7 cellular contexts compared by ENCODE assay signal in the genomic region with DNA sequence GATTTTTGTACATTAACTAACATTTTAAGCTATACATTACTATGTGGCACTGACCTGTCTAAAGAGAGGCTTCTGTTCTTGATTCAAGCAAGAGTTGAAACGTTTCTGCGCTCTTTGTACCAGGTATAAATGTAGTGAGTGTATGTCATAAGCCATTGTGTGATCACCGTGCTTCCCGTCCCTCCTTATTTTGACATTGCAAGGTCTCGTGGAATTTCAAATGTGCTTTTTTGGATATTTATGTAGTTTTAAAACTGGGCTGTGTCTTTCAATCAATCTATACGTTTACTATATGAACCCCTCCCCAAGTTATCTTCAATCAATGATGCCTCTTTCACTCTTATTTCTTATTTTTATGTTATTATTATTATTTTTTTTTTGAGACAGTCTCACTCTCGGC.
A peak's percentile ranks its signal among the peaks of the same experiment; 100 is the strongest.
DNase-seq lines count a peak whose midpoint lies in the region; ATAC-seq and TF ChIP-seq lines count a peak whose summit lies in the region.

A gene with protein sequence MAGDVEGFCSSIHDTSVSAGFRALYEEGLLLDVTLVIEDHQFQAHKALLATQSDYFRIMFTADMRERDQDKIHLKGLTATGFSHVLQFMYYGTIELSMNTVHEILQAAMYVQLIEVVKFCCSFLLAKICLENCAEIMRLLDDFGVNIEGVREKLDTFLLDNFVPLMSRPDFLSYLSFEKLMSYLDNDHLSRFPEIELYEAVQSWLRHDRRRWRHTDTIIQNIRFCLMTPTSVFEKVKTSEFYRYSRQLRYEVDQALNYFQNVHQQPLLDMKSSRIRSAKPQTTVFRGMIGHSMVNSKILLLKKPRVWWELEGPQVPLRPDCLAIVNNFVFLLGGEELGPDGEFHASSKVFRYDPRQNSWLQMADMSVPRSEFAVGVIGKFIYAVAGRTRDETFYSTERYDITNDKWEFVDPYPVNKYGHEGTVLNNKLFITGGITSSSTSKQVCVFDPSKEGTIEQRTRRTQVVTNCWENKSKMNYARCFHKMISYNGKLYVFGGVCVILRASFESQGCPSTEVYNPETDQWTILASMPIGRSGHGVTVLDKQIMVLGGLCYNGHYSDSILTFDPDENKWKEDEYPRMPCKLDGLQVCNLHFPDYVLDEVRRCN (minus strand): TSS at position 101 of the 400 bp plus-strand sequence. CDS start 20,493 bp downstream, outside the sequence.

- peak within 1 kb of the TSS; percentile 91 for H3K27ac Mint-ChIP-seq in activated naive CD8-positive, alpha-beta T cell

- peak within 1 kb of the TSS; percentile 88 for H3K4me3 Mint-ChIP-seq in activated naive CD8-positive, alpha-beta T cell

- H3K36me3 Mint-ChIP-seq in activated naive CD8-positive, alpha-beta T cell = no peaks in the 10 kb centered on the region

- H3K4me1 Mint-ChIP-seq in activated naive CD8-positive, alpha-beta T cell (ENCODE audit: low read depth) = peaks cover 10% of the 10 kb centered on the region

- H3K4me3 ChIP-seq in HUES6 (ENCODE audit: low read depth, low read length) (peak within 1 kb of the TSS; percentile 62), iPS-20b (ENCODE audit: low read length) (peak within 1 kb of the TSS; percentile 74), stomach smooth muscle (ENCODE audit: low read length in 2 of 2) (peak within 1 kb of the TSS; percentile 28 to 79)

- H3K36me3 ChIP-seq in HUES6 (ENCODE audit: control insufficient read depth, insufficient read depth, low read length) (no peaks in the 10 kb centered on the region), iPS-20b (ENCODE audit: insufficient read depth, low read depth, low read length) (no peaks in the 10 kb centered on the region), stomach smooth muscle (ENCODE audit: control insufficient read depth in 2 of 2, insufficient read depth in 2 of 2, low read length in 2 of 2) (no peaks in the 10 kb centered on the region)

- H3K9me3 Mint-ChIP-seq in activated naive CD8-positive, alpha-beta T cell (ENCODE audit: low read depth) = no peaks in the 10 kb centered on the region

- no peak for TF ChIP-seq POLR2A in GM18505 (IDR thresholded peaks at IDR 0.05; ENCODE audit: borderline replicate concordance, extremely low read depth, insufficient read depth, insufficient read length)

- H3K4me1 ChIP-seq in HUES6 (ENCODE audit: control insufficient read depth, insufficient read depth, low read length) (peaks cover 7% of the 10 kb centered on the region; the same call in 1 of the 2 replicates), iPS-20b (ENCODE audit: insufficient read depth, low read length) (no peaks in the 10 kb centered on the region), stomach smooth muscle (ENCODE audit: control insufficient read depth, insufficient read depth, low read length) (peaks cover 2% of the 10 kb centered on the region)

- H3K27me3 ChIP-seq in HUES6 (ENCODE audit: control insufficient read depth, insufficient read depth, low read length) (peaks cover 55% of the 10 kb centered on the region), iPS-20b (ENCODE audit: insufficient read depth, low read length) (peaks cover 57% of the 10 kb centered on the region), stomach smooth muscle (ENCODE audit: control insufficient read depth in 1 of 2, insufficient read depth in 2 of 2, low read length in 2 of 2) (peaks cover 0 to 4% of the 10 kb centered on the region in 2 donors)

- H3K27me3 Mint-ChIP-seq in activated naive CD8-positive, alpha-beta T cell = no peaks in the 10 kb centered on the region

- DNase-seq in DMS53 treated with DMSO at 0.1 percent for 48 hours (lab: John Stamatoyannopoulos, UW; ENCODE audit: unreplicated experiment) (no peak), pons (ENCODE audit: low spot score) (no peak)

- H3K27ac ChIP-seq in HUES6 (ENCODE audit: low read depth, low read length) (peak within 1 kb of the TSS; percentile 83), iPS-20b (ENCODE audit: low read length) (no peak within 1 kb of the TSS), stomach smooth muscle (ENCODE audit: low read length) (peak within 1 kb of the TSS; percentile 90)

- H3K9me3 ChIP-seq in HUES6 (ENCODE audit: control insufficient read depth, insufficient read depth, low read depth, low read length) (no peaks in the 10 kb centered on the region), iPS-20b (ENCODE audit: insufficient read depth, low read depth, low read length) (no peaks in the 10 kb centered on the region), stomach smooth muscle (ENCODE audit: control insufficient read depth in 2 of 2, low read length in 2 of 2) (no peaks in the 10 kb centered on the region)

- H3K9ac ChIP-seq in HUES6 (ENCODE audit: low read length) (peak within 1 kb of the TSS; percentile 99), iPS-20b (ENCODE audit: low read depth, low read length) (peak within 1 kb of the TSS; percentile 79; the same call in 1 of the 2 replicates), stomach smooth muscle (ENCODE audit: low read length in 2 of 2) (peak within 1 kb of the TSS; percentile 49 to 87)

- no peak for ATAC-seq in GM18505 (IDR thresholded peaks at IDR 0.05; ENCODE audit: unreplicated experiment)
